Comparison of ENCODE assay signal across 15 cellular contexts in the genomic region with DNA sequence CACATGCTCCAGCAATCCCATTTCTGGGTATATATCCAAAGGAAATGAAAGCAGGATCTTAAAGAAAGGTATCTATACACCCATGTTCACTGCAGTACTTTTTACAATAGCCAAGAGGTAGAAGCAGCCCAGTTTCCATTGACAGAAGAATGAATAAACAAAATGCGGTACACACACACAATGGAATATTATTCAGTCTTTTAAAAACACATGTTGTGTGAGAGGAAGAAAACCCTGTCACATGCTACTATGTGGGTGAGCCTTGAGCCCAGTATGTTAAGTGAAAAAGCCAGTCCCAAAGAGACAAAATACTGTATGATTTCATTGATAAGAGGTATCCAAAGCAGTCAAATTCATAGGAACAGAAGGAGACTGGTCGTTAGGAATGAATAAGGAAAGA. TPM values are rescaled to one million over a fixed set of nuclear protein-coding genes. Genes with fewer than 3 reads are reported as not detected.
"Had no signal": no experiment of that assay in that cellular context is flagged by ENCODE, and none has a peak within 500 bp of the region (broad histone marks: within the 10 kb centered on the region; RNA-seq: fewer than 3 reads in every experiment).

No MANE protein-coding gene starts in this region.

- H3K27me3 ChIP-seq: pancreas had no signal

- H3K9me3 ChIP-seq: pancreas, thoracic aorta had no signal

- H3K36me3 Mint-ChIP-seq: activated naive CD4-positive, alpha-beta T cell treated with anti-CD3 and anti-CD28 coated beads, Interleukin-2, amount 50 U/mL, for 24 hours; brain had no signal

- H3K27ac ChIP-seq: pancreas, thoracic aorta had no signal

- FAIRE-seq: islet of Langerhans, pancreas had no signal

- H3K4me3 Mint-ChIP-seq: activated CD4-positive, alpha-beta T cell treated with anti-CD3 and anti-CD28 coated beads, Interleukin-2, amount 10 ng/mL, durations not matched to agents 24 days and 14 days; activated naive CD4-positive, alpha-beta T cell treated with anti-CD3 and anti-CD28 coated beads, Interleukin-2, amount 50 U/mL, for 24 hours; brain; neural crest cell; stimulated activated naive CD8-positive, alpha-beta T cell treated with anti-CD3 and anti-CD28 coated beads, Interleukin-15, amount 100 ng/mL, for 72 hours; WTC11 had no signal

- H3K27ac Mint-ChIP-seq: activated CD4-positive, alpha-beta T cell treated with anti-CD3 and anti-CD28 coated beads, Interleukin-2, amount 10 ng/mL, durations not matched to agents 24 days and 14 days; activated naive CD4-positive, alpha-beta T cell treated with anti-CD3 and anti-CD28 coated beads, Interleukin-2, amount 50 U/mL, for 24 hours; brain; WTC11 had no signal

- H3K4me1 Mint-ChIP-seq: activated CD4-positive, alpha-beta T cell treated with anti-CD3 and anti-CD28 coated beads, Interleukin-2, amount 10 ng/mL, durations not matched to agents 24 days and 14 days; activated naive CD4-positive, alpha-beta T cell treated with anti-CD3 and anti-CD28 coated beads, Interleukin-2, amount 50 U/mL, for 24 hours; brain; neural crest cell; stimulated activated naive CD8-positive, alpha-beta T cell treated with anti-CD3 and anti-CD28 coated beads, Interleukin-15, amount 100 ng/mL, for 72 hours had no signal

- H3K36me3 ChIP-seq: pancreas, thoracic aorta had no signal

- H3K9me3 Mint-ChIP-seq: activated naive CD4-positive, alpha-beta T cell treated with anti-CD3 and anti-CD28 coated beads, Interleukin-2, amount 50 U/mL, for 24 hours; neural crest cell; WTC11 had no signal

- ATAC-seq: pancreas; SK-N-SH treated with all-trans-retinoic acid at 6 μM for 48 hours; stimulated activated naive CD8-positive, alpha-beta T cell treated with anti-CD3 and anti-CD28 coated beads, Interleukin-15, amount 100 ng/mL, for 72 hours had no signal

- DNase-seq: activated CD4-positive, alpha-beta T cell treated with anti-CD3 and anti-CD28 coated beads, Interleukin-2, amount 10 ng/mL, durations not matched to agents 24 days and 14 days; activated T-cell treated with anti-CD3 and anti-CD28 coated beads for 4 hours; glutamatergic neuron; pancreas; stimulated activated CD4-positive, alpha-beta T cell treated with anti-CD3 and anti-CD28 coated beads, Interleukin-15, amount 100 ng/mL, for 24 hours; stimulated activated CD4-positive, alpha-beta T cell treated with anti-CD3 and anti-CD28 coated beads, Interleukin-4, amount 100 ng/mL, for 24 hours; stimulated activated naive CD8-positive, alpha-beta T cell treated with anti-CD3 and anti-CD28 coated beads, Interleukin-15, amount 100 ng/mL, for 72 hours had no signal

- H3K4me3 ChIP-seq: pancreas, thoracic aorta had no signal

RNA-seq across cellular contexts. Expression of a gene that starts 6.3 kb away (rescaled TPM):
- total RNA-seq: myocyte, neural crest cell had no signal
